In genomic region chr18:67514465-67514864, GRCh38 we compare ENCODE assay signal across 16 cellular contexts. TPM values are rescaled to one million over a fixed set of nuclear protein-coding genes. Genes with fewer than 3 reads are reported as not detected.
DNase-seq lines count a peak whose midpoint lies in the region; FAIRE-seq and TF ChIP-seq lines count a peak whose summit lies in the region.
"Had no signal": no experiment of that assay in that cellular context is flagged by ENCODE, and none has a peak within 500 bp of the region (broad histone marks: within the 10 kb centered on the region; RNA-seq: fewer than 3 reads in every experiment).

No MANE protein-coding gene starts in this region.

- no peak overlapping the region for H3T11ph ChIP-seq in H9 (ENCODE audit: low read length)

- H3K27me3 ChIP-seq in H9 (ENCODE audit: insufficient read depth, low read length) (no peaks in the 10 kb centered on the region), ascending aorta (no peaks in the 10 kb centered on the region), smooth muscle cell (ENCODE audit: low read depth) (no peaks in the 10 kb centered on the region), ovary (no peaks in the 10 kb centered on the region)
- H3K27me3 ChIP-seq: cardiac muscle cell, sigmoid colon had no signal

- H3K4me1 Mint-ChIP-seq in H9: peaks cover 26 to 34% of the 10 kb centered on the region in 2 experiments
- H3K4me1 Mint-ChIP-seq in glutamatergic neuron (ENCODE audit: low read depth, unreplicated experiment): peaks cover 18% of the 10 kb centered on the region

- peaks cover 13% of the 10 kb centered on the region for H3F3A ChIP-seq in smooth muscle cell (ENCODE audit: low read depth)

- H3K27ac Mint-ChIP-seq in H9 (no peak overlapping the region), glutamatergic neuron (ENCODE audit: unreplicated experiment) (no peak overlapping the region)

- H3K36me3 ChIP-seq in ascending aorta (peaks cover 10 to 34% of the 10 kb centered on the region in 2 donors), smooth muscle cell (ENCODE audit: low read depth) (no peaks in the 10 kb centered on the region), ovary (no peaks in the 10 kb centered on the region)
- H3K36me3 ChIP-seq: cardiac muscle cell, sigmoid colon had no signal

- no peak for FAIRE-seq in GM12891 (lab: Jason Lieb, UNC)
- FAIRE-seq: HTR-8/SVneo, RCC 7860 had no signal

- H3K36me3 Mint-ChIP-seq in H9 (ENCODE audit: insufficient read depth in 1 of 3, low read depth in 3 of 3) (peaks cover 9 to 21% (median 12%) of the 10 kb centered on the region in 3 experiments), glutamatergic neuron (ENCODE audit: unreplicated experiment) (no peaks in the 10 kb centered on the region)

- H3K4me2 ChIP-seq in H9 (ENCODE audit: insufficient read depth, insufficient read length, low read length) (peak overlapping the region; percentile 69), smooth muscle cell (peak overlapping the region; percentile 85)

- peak overlapping the region; percentile 85 to 98; a peak in 2 of 5 replicates for H3K4me3 Mint-ChIP-seq in H9
- H3K4me3 Mint-ChIP-seq in glutamatergic neuron (ENCODE audit: unreplicated experiment): peak overlapping the region; percentile 93

- H3K79me2 ChIP-seq in H9 (ENCODE audit: insufficient read depth, low read length) (peaks cover 18% of the 10 kb centered on the region; the same call in 1 of the 2 replicates), smooth muscle cell (ENCODE audit: low read depth) (peaks cover 48% of the 10 kb centered on the region)

- H4K91ac ChIP-seq in H9 (ENCODE audit: insufficient read length, low read depth, low read length): no peak overlapping the region

- H3K23ac ChIP-seq in H9 (ENCODE audit: insufficient read length, low read depth, low read length): no peak overlapping the region

- no peak overlapping the region for H4K5ac ChIP-seq in H9 (ENCODE audit: insufficient read length, low read depth, low read length)

- H3K18ac ChIP-seq in H9 (ENCODE audit: insufficient read length, low read depth, low read length): no peak overlapping the region

- no peak overlapping the region for H2BK5ac ChIP-seq in H9 (ENCODE audit: insufficient read length, low read length)

- H3K9ac ChIP-seq in H9 (ENCODE audit: extremely low read depth, insufficient read length, low read length) (no peak overlapping the region), smooth muscle cell (ENCODE audit: low read depth) (peak overlapping the region; percentile 96)

- intact Hi-C loops in ascending aorta (cut with DNase I): loop anchor here (2.0 to 10.0 kb wide), 2 partner anchors 298 to 1100 kb away; no protein-coding TSS in a partner anchor
- intact Hi-C loops in ovary (cut with DNase I): no loop called here

- no CpG with 5 or more reads among the region's 3 CpGs for WGBS in H9 (ENCODE audit: extremely low coverage, insufficient read length, low lambda C conversion rate)
- WGBS in smooth muscle cell (ENCODE audit: low lambda C conversion rate): 58% methylated on average over 3 of the region's 3 CpGs
- WGBS in ovary, 3 donors: 42 to 57% (median 53%) methylated on average over 3 of the region's 3 CpGs

- TF ChIP-seq POLR2A in ovary (IDR thresholded peaks at IDR 0.05) (no peak), GM12891 (IDR thresholded peaks at IDR 0.05; ENCODE audit: low read depth, low read length) (no peak)

- H3K27me3 Mint-ChIP-seq in H9 (ENCODE audit: low read depth): peaks cover 5% of the 10 kb centered on the region
- peaks cover 5% of the 10 kb centered on the region for H3K27me3 Mint-ChIP-seq in glutamatergic neuron (ENCODE audit: unreplicated experiment)

- H3K4me3 ChIP-seq in ascending aorta: peak overlapping the region; percentile 22 to 98
- peak overlapping the region; percentile 97 for H3K4me3 ChIP-seq in smooth muscle cell
- no peak overlapping the region for H3K4me3 ChIP-seq in ovary
- H3K4me3 ChIP-seq: cardiac muscle cell, mucosa of descending colon had no signal

- no peak overlapping the region for H3K4ac ChIP-seq in H9 (ENCODE audit: low read depth, low read length)

- no peaks in the 10 kb centered on the region for H3K9me3 Mint-ChIP-seq in H9
- peaks cover 4% of the 10 kb centered on the region for H3K9me3 Mint-ChIP-seq in glutamatergic neuron (ENCODE audit: unreplicated experiment)

- H3K27ac ChIP-seq in H9 (ENCODE audit: insufficient read length, low read depth, low read length) (no peak overlapping the region), ascending aorta (no peak overlapping the region), smooth muscle cell (ENCODE audit: low read depth) (peak overlapping the region; percentile 82), ovary (no peak overlapping the region)
- H3K27ac ChIP-seq: cardiac muscle cell, epithelial cell of prostate, sigmoid colon had no signal

- no peak overlapping the region for H4K8ac ChIP-seq in H9 (replicated peaks; ENCODE audit: insufficient read length, low read depth, low read length)

- H3K56ac ChIP-seq in H9 (ENCODE audit: insufficient read length, low read depth, low read length): no peak overlapping the region

- H2BK12ac ChIP-seq in H9 (ENCODE audit: insufficient read length, low read depth, low read length): no peak overlapping the region

- no peak overlapping the region for H2BK20ac ChIP-seq in H9 (ENCODE audit: low read depth, low read length, poor library complexity, severe bottlenecking)

- H2AK5ac ChIP-seq in H9 (ENCODE audit: insufficient read length, low read length): no peak overlapping the region

- no peak overlapping the region for H3K14ac ChIP-seq in H9 (ENCODE audit: insufficient read depth, low read length)

- no peak for TF ChIP-seq EP300 in ovary (IDR thresholded peaks at IDR 0.05)

- no peaks in the 10 kb centered on the region for H3K79me1 ChIP-seq in H9 (ENCODE audit: insufficient read depth, low read depth, low read length, poor library complexity, severe bottlenecking)

- H3K23me2 ChIP-seq in H9 (ENCODE audit: insufficient read length, low read depth, low read length, poor library complexity, severe bottlenecking): peaks cover 4% of the 10 kb centered on the region

- DNase-seq in H9 (no peak), ascending aorta (ENCODE audit: low spot score in 2 of 2) (no peak), glutamatergic neuron (no peak), smooth muscle cell (lab: John Stamatoyannopoulos, UW; ENCODE audit: unreplicated experiment) (no peak), ovary (no peak), GM12891 (ENCODE audit: insufficient read length, low spot score) (no peak)
- DNase-seq in activated CD4-positive, alpha-beta T cell treated with anti-CD3 and anti-CD28 coated beads for 48 hours: no peak
- DNase-seq: activated CD4-positive, alpha-beta T cell treated with anti-CD3 and anti-CD28 coated beads, Interleukin-2, amount 50 U/mL, for 48 hours; mucosa of descending colon; NCI-H1048; NCI-H510A; sigmoid colon had no signal

- TF ChIP-seq CTCF in H9 (conservative IDR thresholded peaks at IDR 0.05): no peak
- TF ChIP-seq CTCF in ascending aorta (IDR thresholded peaks at IDR 0.05): no peak
- no peak for TF ChIP-seq CTCF in glutamatergic neuron (IDR thresholded peaks at IDR 0.05; ENCODE audit: partially characterized antibody, unreplicated experiment)
- no peak for TF ChIP-seq CTCF in smooth muscle cell (IDR thresholded peaks at IDR 0.05; ENCODE audit: borderline replicate concordance, insufficient read depth, poor library complexity, severe bottlenecking)
- TF ChIP-seq CTCF in ovary (IDR thresholded peaks at IDR 0.05): no peak

- no peak overlapping the region for H2BK120ac ChIP-seq in H9 (ENCODE audit: low read depth, low read length, poor library complexity, severe bottlenecking)

- H3K9me3 ChIP-seq in H9 (ENCODE audit: control insufficient read depth, low read depth, low read length) (no peaks in the 10 kb centered on the region), ascending aorta (peaks cover 3 to 18% of the 10 kb centered on the region in 2 donors), smooth muscle cell (replicated peaks; ENCODE audit: low read depth) (no peaks in the 10 kb centered on the region), ovary (no peaks in the 10 kb centered on the region)
- H3K9me3 ChIP-seq: mucosa of descending colon, sigmoid colon had no signal

- no peak overlapping the region for H2BK15ac ChIP-seq in H9 (ENCODE audit: low read depth, low read length)

- H2AFZ ChIP-seq in H9 (ENCODE audit: low read length) (no peak overlapping the region), smooth muscle cell (ENCODE audit: low read depth) (no peak overlapping the region)

- H3K4me1 ChIP-seq in H9 (ENCODE audit: insufficient read depth, low read length): peaks cover 4% of the 10 kb centered on the region; the same call in 1 of the 2 replicates
- H3K4me1 ChIP-seq in ascending aorta: peaks cover 0 to 9% of the 10 kb centered on the region in 2 donors
- peaks cover 18% of the 10 kb centered on the region for H3K4me1 ChIP-seq in smooth muscle cell (ENCODE audit: low read depth)
- peaks cover 2% of the 10 kb centered on the region for H3K4me1 ChIP-seq in ovary (ENCODE audit: insufficient read depth)

- H4K20me1 ChIP-seq in H9 (ENCODE audit: control insufficient read depth, insufficient read depth, insufficient read length) (no peaks in the 10 kb centered on the region), smooth muscle cell (ENCODE audit: low read depth) (no peaks in the 10 kb centered on the region)

TF ChIP-seq in GM12891, 5 proteins besides CTCF, POLR2A, EP300 and RAD21:
- no peak for TF ChIP-seq POLR2AphosphoS5 (IDR thresholded peaks at IDR 0.05; ENCODE audit: low read depth, low read length)
- TF ChIP-seq PAX5 (IDR thresholded peaks at IDR 0.05; ENCODE audit: insufficient read depth, low read length, severe bottlenecking): no peak
- no peak for TF ChIP-seq TAF1 (IDR thresholded peaks at IDR 0.05; ENCODE audit: low read depth, low read length)
- TF ChIP-seq POU2F2 (IDR thresholded peaks at IDR 0.05; ENCODE audit: low read depth, low read length): no peak
- TF ChIP-seq SPI1 (IDR thresholded peaks at IDR 0.05; ENCODE audit: low read depth, low read length): no peak

RNA-seq across cellular contexts. Expression of gene DSEL, which starts 2.1 kb away (rescaled TPM):
- total RNA-seq in H9 (2021): 5.3 and 6.0 TPM in 2 replicates
- 19.1 TPM for total RNA-seq in ascending aorta
- total RNA-seq in glutamatergic neuron (ENCODE audit: unreplicated experiment): 12.2 TPM
- 14.0 and 20.4 TPM in 2 replicates for total RNA-seq in smooth muscle cell
- 4.3 TPM in 2 replicates for polyA plus RNA-seq in smooth muscle cell
- 10 to 100 TPM in 2 of 7 donors, 1 to 10 TPM in 5; 5.5 to 11.0 (median 9.1) TPM for total RNA-seq in ovary
- polyA plus RNA-seq in ovary: 1 to 10 TPM; 3.1 to 7.6 TPM
- not detected for polyA plus RNA-seq in GM12891 (2012; ENCODE audit: low read depth, missing spikeins)
